In the genomic region with DNA sequence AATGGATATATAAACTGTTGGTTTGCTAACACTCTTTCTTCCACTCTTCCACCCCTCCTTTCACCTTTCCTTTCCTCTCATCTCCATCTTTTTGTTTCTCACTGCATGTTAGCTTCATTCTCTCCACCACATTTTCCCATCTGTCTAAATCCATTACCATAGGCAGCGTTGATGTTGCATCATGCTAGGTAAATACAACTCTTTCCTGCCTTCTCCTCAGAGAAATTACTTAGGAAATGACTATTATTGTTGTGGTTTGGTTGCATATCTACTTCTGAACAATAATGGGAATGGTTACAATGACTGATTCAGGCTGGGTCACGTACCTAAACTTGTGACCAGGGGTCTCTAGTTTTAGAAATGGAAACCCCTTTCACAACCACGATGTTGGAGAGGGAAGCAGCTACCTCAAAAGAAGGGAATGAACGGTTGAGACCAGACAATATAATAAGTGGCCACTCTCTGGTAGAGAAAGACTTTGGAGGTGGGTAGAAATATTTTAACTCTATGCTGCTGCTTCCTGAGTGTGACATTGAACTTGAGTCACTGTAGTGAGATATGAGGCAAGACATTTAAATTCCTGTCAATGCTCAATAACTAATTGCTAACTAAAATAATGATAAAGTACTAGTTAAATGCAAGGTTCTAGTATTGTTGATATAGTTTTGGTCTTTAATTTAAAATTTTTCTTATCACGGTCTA, we compare ENCODE assay signal across 14 cellular contexts.
DNase-seq lines count a peak whose midpoint lies in the region; ATAC-seq and TF ChIP-seq lines count a peak whose summit lies in the region.
"Had no signal": no experiment of that assay in that cellular context is flagged by ENCODE, and none has a peak within 500 bp of the region (broad histone marks: within the 10 kb centered on the region; RNA-seq: fewer than 3 reads in every experiment).

No MANE protein-coding gene starts in this region.

- H3K27me3 Mint-ChIP-seq in natural killer cell treated with Interleukin-12 subunit alpha and Interleukin-12 subunit beta and Interleukin-15 and Interleukin-18, amount 100 ng/mL, for 72 hours: peaks cover 0 to 7% of the 10 kb centered on the region in 2 donors
- H3K27me3 Mint-ChIP-seq in natural killer cell (ENCODE audit: low read depth in 2 of 2): peaks cover 0 to 3% of the 10 kb centered on the region in 2 donors

- no peak for DNase-seq in natural killer cell treated with Interleukin-12 subunit alpha and Interleukin-12 subunit beta and Interleukin-15 and Interleukin-18, amount 100 ng/mL, for 72 hours (ENCODE audit: low spot score)
- no peak for DNase-seq in natural killer cell
- DNase-seq in RWPE2 (ENCODE audit: low spot score): no peak
- DNase-seq in fibroblast of peridontal ligament (ENCODE audit: extremely low read depth): peak; percentile 57
- DNase-seq in CD1c-positive myeloid dendritic cell (ENCODE audit: extremely low spot score): no peak
- DNase-seq: activated T-cell treated with anti-CD3 and anti-CD28 coated beads, Interleukin-2, amount 50 U/mL, for 48 hours; midbrain; NCI-H2171 treated with DMSO at 0.1 percent for 48 hours; SHP77 treated with DMSO at 0.1 percent for 48 hours; stimulated activated CD4-positive, alpha-beta T cell treated with anti-CD3 and anti-CD28 coated beads, Interleukin-4, amount 100 ng/mL, for 24 hours had no signal

- H3K4me1 ChIP-seq in RWPE2 (ENCODE audit: insufficient read depth, poor library complexity, severe bottlenecking) (peaks cover 38% of the 10 kb centered on the region), subcutaneous abdominal adipose tissue (ENCODE audit: control insufficient read depth in 5 of 5, insufficient read depth in 5 of 5, low read length in 5 of 5) (peaks cover 0 to 40% (median 23%) of the 10 kb centered on the region in 5 donors)

- H3K9ac ChIP-seq in subcutaneous abdominal adipose tissue (ENCODE audit: low read length in 5 of 5): no peak overlapping the region

- peak in 1 of 2 donors; percentile 26 for ATAC-seq in natural killer cell treated with Interleukin-12 subunit alpha and Interleukin-12 subunit beta and Interleukin-15 and Interleukin-18, amount 100 ng/mL, for 72 hours
- ATAC-seq in natural killer cell (no peak), RWPE2 (ENCODE audit: low read depth) (peak; percentile 85), HG03196 (IDR thresholded peaks at IDR 0.05; ENCODE audit: unreplicated experiment) (no peak)
- no peak for ATAC-seq in activated CD4-positive, CD25-positive, alpha-beta regulatory T cell treated with anti-CD3 and anti-CD28 coated beads, Interleukin-2, amount 50 U/mL, for 24 hours

- H3K36me3 Mint-ChIP-seq in natural killer cell treated with Interleukin-12 subunit alpha and Interleukin-12 subunit beta and Interleukin-15 and Interleukin-18, amount 100 ng/mL, for 72 hours: no peaks in the 10 kb centered on the region
- no peaks in the 10 kb centered on the region for H3K36me3 Mint-ChIP-seq in natural killer cell

- no peaks in the 10 kb centered on the region for H3K36me3 ChIP-seq in RWPE2 (ENCODE audit: low read depth)
- H3K36me3 ChIP-seq in subcutaneous abdominal adipose tissue (ENCODE audit: control insufficient read depth in 5 of 5, insufficient read depth in 5 of 5, low read length in 5 of 5): no peaks in the 10 kb centered on the region

- H3K27me3 ChIP-seq in RWPE2 (ENCODE audit: insufficient read depth, poor library complexity, severe bottlenecking) (no peaks in the 10 kb centered on the region), subcutaneous abdominal adipose tissue (ENCODE audit: control insufficient read depth in 5 of 5, insufficient read depth in 4 of 5, low read length in 5 of 5) (no peaks in the 10 kb centered on the region)

- peak overlapping the region; percentile 96 for H3K27ac ChIP-seq in RWPE2 (ENCODE audit: poor library complexity, severe bottlenecking)
- H3K27ac ChIP-seq in subcutaneous abdominal adipose tissue (ENCODE audit: low read depth, low read length): peak overlapping the region; percentile 37
- H3K27ac ChIP-seq: VCaP had no signal

- TF ChIP-seq CTCF in natural killer cell (IDR thresholded peaks at IDR 0.05) (no peak), RWPE2 (IDR thresholded peaks at IDR 0.05; ENCODE audit: poor library complexity, severe bottlenecking) (no peak)

- no peaks in the 10 kb centered on the region for H3K9me3 Mint-ChIP-seq in natural killer cell treated with Interleukin-12 subunit alpha and Interleukin-12 subunit beta and Interleukin-15 and Interleukin-18, amount 100 ng/mL, for 72 hours
- no peaks in the 10 kb centered on the region for H3K9me3 Mint-ChIP-seq in natural killer cell

- H3K4me1 Mint-ChIP-seq in natural killer cell treated with Interleukin-12 subunit alpha and Interleukin-12 subunit beta and Interleukin-15 and Interleukin-18, amount 100 ng/mL, for 72 hours (ENCODE audit: low read depth in 2 of 2): peaks cover 18 to 36% of the 10 kb centered on the region in 2 donors
- H3K4me1 Mint-ChIP-seq in natural killer cell: peaks cover 10 to 12% of the 10 kb centered on the region in 2 donors

- peak overlapping the region; percentile 1 to 14 for H3K27ac Mint-ChIP-seq in natural killer cell treated with Interleukin-12 subunit alpha and Interleukin-12 subunit beta and Interleukin-15 and Interleukin-18, amount 100 ng/mL, for 72 hours
- H3K27ac Mint-ChIP-seq in natural killer cell: no peak overlapping the region

- intact Hi-C loops in natural killer cell (cut with micrococcal nuclease): no loop called here

- H3K9me3 ChIP-seq in RWPE2 (ENCODE audit: severe bottlenecking) (no peaks in the 10 kb centered on the region), subcutaneous abdominal adipose tissue (ENCODE audit: control insufficient read depth in 5 of 5, low read length in 5 of 5) (no peaks in the 10 kb centered on the region)

- peak overlapping the region; percentile 26 for H3K4me3 Mint-ChIP-seq in natural killer cell treated with Interleukin-12 subunit alpha and Interleukin-12 subunit beta and Interleukin-15 and Interleukin-18, amount 100 ng/mL, for 72 hours
- H3K4me3 Mint-ChIP-seq in natural killer cell: no peak overlapping the region

- no peak overlapping the region for H3K4me3 ChIP-seq in RWPE2 (ENCODE audit: severe bottlenecking)
- H3K4me3 ChIP-seq in subcutaneous abdominal adipose tissue (ENCODE audit: low read depth in 1 of 5, low read length in 5 of 5): no peak overlapping the region

Comparison
In these comparisons a context has a peak if more than half of its experiments do, and no peak if none do; other contexts are left out.
1. H3K27ac Mint-ChIP-seq: peak in natural killer cell treated with Interleukin-12 subunit alpha and Interleukin-12 subunit beta and Interleukin-15 and Interleukin-18, amount 100 ng/mL, for 72 hours (2 of 2); none in natural killer cell (0 of 2).